Comparison of ENCODE assay signal across 9 cellular contexts in the genomic region with DNA sequence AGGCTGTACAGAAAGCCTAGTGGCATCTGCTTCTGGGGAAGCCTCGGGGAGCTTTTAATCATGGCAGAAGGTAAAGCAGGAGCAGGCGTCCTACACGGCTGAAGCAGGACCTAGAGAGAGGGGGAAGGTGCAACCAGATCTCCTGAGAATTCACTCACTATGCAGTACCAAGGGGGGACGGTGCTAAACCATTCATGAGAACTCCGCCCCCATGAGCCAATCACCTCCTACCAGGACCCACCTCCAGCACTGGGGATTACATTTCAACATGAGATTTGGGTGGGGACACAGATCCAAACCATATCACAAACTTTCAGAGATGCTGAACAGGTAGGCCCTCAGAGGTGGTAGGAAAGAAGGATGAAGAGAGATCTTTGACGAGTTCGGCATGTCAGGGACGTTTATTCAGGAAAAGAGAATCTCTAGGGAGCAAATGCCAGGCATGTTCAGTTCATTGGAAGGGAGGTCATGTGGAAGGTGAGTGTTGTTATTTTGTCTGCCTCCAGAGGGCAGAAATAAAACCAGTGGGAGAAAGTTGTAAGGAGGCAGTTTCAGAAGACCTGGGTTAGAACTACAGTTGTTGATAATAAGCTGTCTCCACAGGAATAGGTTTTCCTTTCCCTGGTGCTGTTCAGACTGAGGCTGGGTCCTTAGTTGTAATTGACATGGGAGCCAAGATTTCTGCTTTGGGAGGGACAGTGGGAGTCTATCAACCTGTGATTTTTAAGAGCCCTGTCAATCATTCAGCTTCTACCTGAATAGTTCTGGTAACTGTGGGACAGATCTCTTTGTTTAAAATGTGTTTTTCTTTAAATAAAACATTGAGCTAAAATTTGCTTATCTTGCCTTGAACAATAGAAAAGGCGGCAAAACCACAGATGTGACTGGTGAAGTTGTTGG. TPM values are rescaled to one million over a fixed set of nuclear protein-coding genes. Genes with fewer than 3 reads are reported as not detected.
DNase-seq lines count a peak whose midpoint lies in the region; ATAC-seq, FAIRE-seq and TF ChIP-seq lines count a peak whose summit lies in the region.
"Had no signal": no experiment of that assay in that cellular context is flagged by ENCODE, and none has a peak within 500 bp of the region (broad histone marks: within the 10 kb centered on the region; RNA-seq: fewer than 3 reads in every experiment).

No MANE protein-coding gene starts in this region.

- H3K36me3 ChIP-seq in kidney (ENCODE audit: control insufficient read depth in 1 of 2, insufficient read depth in 2 of 2, low read length in 2 of 2): no peaks in the 10 kb centered on the region

- no peak overlapping the region for H3K9ac ChIP-seq in kidney (ENCODE audit: low read length in 2 of 2)

- CTCF ChIA-PET in activated CD8-positive, alpha-beta T cell treated with anti-CD3 and anti-CD28 coated beads for 36 hours (lab: Charles Lee): interaction anchor here (0.7 to 2.6 kb wide), 25 partner anchors 8 to 307 kb away, joined by 3 to 15 read pairs (median 3); no protein-coding TSS in a partner anchor

- POLR2A ChIA-PET in activated CD8-positive, alpha-beta T cell treated with anti-CD3 and anti-CD28 coated beads for 36 hours (lab: Charles Lee): no interaction called here

- no peak overlapping the region for H3K27ac ChIP-seq in kidney (ENCODE audit: low read depth in 2 of 2, low read length in 2 of 2)

- H3K27ac Mint-ChIP-seq in activated CD8-positive, alpha-beta T cell treated with anti-CD3 and anti-CD28 coated beads for 36 hours: no peak overlapping the region

- H3K9me3 Mint-ChIP-seq in activated CD8-positive, alpha-beta T cell treated with anti-CD3 and anti-CD28 coated beads for 36 hours: no peaks in the 10 kb centered on the region

- H3K4me3 ChIP-seq in HFF-Myc (replicated peaks; ENCODE audit: low read depth, low read length) (no peak overlapping the region), kidney (ENCODE audit: low read length in 2 of 2) (no peak overlapping the region)

- intact Hi-C loops in activated CD8-positive, alpha-beta T cell treated with anti-CD3 and anti-CD28 coated beads for 36 hours (cut with micrococcal nuclease): loop anchor here (10.0 kb wide), 2 partner anchors 270 to 310 kb away; no protein-coding TSS in a partner anchor
- intact Hi-C loops in kidney (cut with DNase I): no loop called here

- no peak overlapping the region for H3K4me3 Mint-ChIP-seq in activated CD8-positive, alpha-beta T cell treated with anti-CD3 and anti-CD28 coated beads for 36 hours

- no peaks in the 10 kb centered on the region for H3K4me1 ChIP-seq in kidney (ENCODE audit: control insufficient read depth in 1 of 2, insufficient read depth in 1 of 2, low read depth in 1 of 2, low read length in 2 of 2)

- FAIRE-seq in kidney (lab: Jason Lieb, UNC): no peak
- FAIRE-seq: A204.1 had no signal

- no peaks in the 10 kb centered on the region for H3K9me3 ChIP-seq in kidney (ENCODE audit: control insufficient read depth in 1 of 2, low read length in 2 of 2)

- peaks cover 3% of the 10 kb centered on the region for H3K27me3 Mint-ChIP-seq in activated CD8-positive, alpha-beta T cell treated with anti-CD3 and anti-CD28 coated beads for 36 hours

- no peak for ATAC-seq in activated CD8-positive, alpha-beta T cell treated with anti-CD3 and anti-CD28 coated beads for 36 hours
- no peak for ATAC-seq in GM21367 (IDR thresholded peaks at IDR 0.05; ENCODE audit: unreplicated experiment)
- ATAC-seq in HG02642 (IDR thresholded peaks at IDR 0.05; ENCODE audit: poor library complexity, unreplicated experiment): no peak

- DNase-seq in DMS153 treated with DMSO at 0.1 percent for 48 hours (lab: John Stamatoyannopoulos, UW; ENCODE audit: unreplicated experiment) (peak; percentile 22), DMS153 (lab: John Stamatoyannopoulos, UW) (no peak), HFF-Myc (ENCODE audit: extremely low read depth, low read depth) (no peak), kidney (no peak)
- peak; percentile 23 for DNase-seq in activated CD8-positive, alpha-beta T cell treated with anti-CD3 and anti-CD28 coated beads for 36 hours
- DNase-seq in stimulated activated naive CD4-positive, alpha-beta T cell treated with Interleukin-2 at 50 U/mL for 16 hours (lab: John Stamatoyannopoulos, UW): no peak

- H3K4me1 Mint-ChIP-seq in activated CD8-positive, alpha-beta T cell treated with anti-CD3 and anti-CD28 coated beads for 36 hours (ENCODE audit: low read depth): peaks cover 11% of the 10 kb centered on the region

- H3K36me3 Mint-ChIP-seq in activated CD8-positive, alpha-beta T cell treated with anti-CD3 and anti-CD28 coated beads for 36 hours (ENCODE audit: low read depth): no peaks in the 10 kb centered on the region

- TF ChIP-seq CTCF in HFF-Myc (IDR thresholded peaks at IDR 0.05; ENCODE audit: low read depth, low read length, missing control alignments) (peak; percentile 28), kidney (IDR thresholded peaks at IDR 0.05; ENCODE audit: borderline replicate concordance, extremely low read depth, insufficient read depth) (peak; percentile 63)
- peak; percentile 63 for TF ChIP-seq CTCF in activated CD8-positive, alpha-beta T cell treated with anti-CD3 and anti-CD28 coated beads for 36 hours (IDR thresholded peaks at IDR 0.05)

RNA-seq across cellular contexts. Expression of a gene that starts 4.3 kb away (rescaled TPM):
- total RNA-seq in activated CD8-positive, alpha-beta T cell treated with anti-CD3 and anti-CD28 coated beads for 36 hours: 10 to 100 TPM; 10.6 to 12.0 TPM
- total RNA-seq in kidney: 185 TPM
- 11.8 TPM for polyA plus RNA-seq in kidney (ENCODE audit: insufficient read depth, low read depth, low replicate concordance)

Comparison
In these comparisons a context has a peak if more than half of its experiments do, and no peak if none do; other contexts are left out.
1. DNase-seq: peak in DMS153 treated with DMSO at 0.1 percent for 48 hours (single experiment) and activated CD8-positive, alpha-beta T cell treated with anti-CD3 and anti-CD28 coated beads for 36 hours (single experiment); none in DMS153 (single experiment), HFF-Myc (single experiment), kidney (single experiment) and stimulated activated naive CD4-positive, alpha-beta T cell treated with Interleukin-2 at 50 U/mL for 16 hours (single experiment).
2. RNA of a gene that starts 4.3 kb away (total RNA-seq): 185 TPM in kidney (single experiment); 10.6 to 12.0 TPM in activated CD8-positive, alpha-beta T cell treated with anti-CD3 and anti-CD28 coated beads for 36 hours; every median in the first group is over 10 times any median in the second.
3. Peak in every context shown above with its lines, with median percentiles within 50 percentile points of each other: CTCF ChIP-seq.